In genomic region chr13:43154839-43155238, GRCh38 we compare ENCODE assay signal across 17 cellular contexts.
"Had no signal": no experiment of that assay in that cellular context is flagged by ENCODE, and none has a peak within 500 bp of the region (broad histone marks: within the 10 kb centered on the region; RNA-seq: fewer than 3 reads in every experiment).

No MANE protein-coding gene starts in this region.

- ATAC-seq: heart left ventricle, natural killer cell had no signal

- H3K36me3 ChIP-seq: heart left ventricle, ovary, right atrium auricular region, sigmoid colon had no signal

- DNase-seq: dermis blood vessel endothelial cell; erythroblast; foreskin melanocyte; heart left ventricle; hypothalamus; kidney glomerular epithelial cell; natural killer cell; ovary; sigmoid colon; stimulated activated CD4-positive, alpha-beta T cell treated with anti-CD3 and anti-CD28 coated beads, Interleukin-12 subunit alpha, Interleukin-12 subunit beta, amount 100 ng/mL, for 4 hours; stimulated activated naive CD4-positive, alpha-beta T cell treated with Interleukin-2 at 50 U/mL for 16 hours had no signal

- H3K27ac ChIP-seq: heart left ventricle, ovary, right atrium auricular region, sigmoid colon, skin epidermis had no signal

- H3K4me1 ChIP-seq: heart left ventricle, right atrium auricular region, sigmoid colon had no signal

- H3K27me3 ChIP-seq: ovary, right atrium auricular region, sigmoid colon had no signal

- H3K9me3 ChIP-seq: heart left ventricle, ovary, right atrium auricular region, sigmoid colon had no signal

- H3K4me3 ChIP-seq: heart left ventricle, ovary, right atrium auricular region, sigmoid colon, skin epidermis had no signal

- FAIRE-seq: colon, endothelial cell of umbilical vein, islet of Langerhans, urothelium cell line had no signal
